22 cellular contexts compared by ENCODE assay signal in the genomic region with DNA sequence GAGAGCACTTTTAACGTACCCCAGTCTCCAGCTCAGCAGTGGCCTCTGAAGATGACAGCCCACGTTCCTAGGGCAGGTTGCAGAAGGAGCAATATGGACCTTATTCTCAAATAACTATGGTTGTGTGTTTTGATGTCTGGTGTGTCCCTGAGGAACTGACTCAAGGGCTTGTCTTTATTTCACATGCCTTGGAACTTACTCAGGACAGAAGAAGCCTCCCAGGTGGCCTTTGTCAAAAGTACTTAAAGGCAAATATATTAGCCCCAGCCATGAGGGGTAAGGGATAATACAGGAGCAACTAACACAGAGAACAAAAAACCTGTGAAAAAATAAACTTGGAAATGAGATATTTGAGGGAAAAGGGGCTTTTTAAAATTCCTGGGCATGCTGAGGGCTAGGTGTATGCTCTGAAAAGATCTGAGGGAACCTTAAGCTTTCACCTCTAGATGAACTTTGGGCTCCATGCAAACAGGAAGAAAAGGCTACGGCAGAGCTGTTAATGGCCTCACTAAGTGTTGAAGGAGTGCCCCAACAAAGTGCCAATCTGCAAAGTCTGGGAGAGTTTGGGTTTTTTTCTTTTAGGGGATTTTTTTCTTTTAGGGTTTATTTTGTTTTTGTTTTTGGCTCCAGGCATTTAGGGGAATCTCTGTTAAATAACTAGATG. TPM values are rescaled to one million over a fixed set of nuclear protein-coding genes. Genes with fewer than 3 reads are reported as not detected.
A peak's percentile ranks its signal among the peaks of the same experiment; 100 is the strongest.
DNase-seq lines count a peak whose midpoint lies in the region; ATAC-seq and TF ChIP-seq lines count a peak whose summit lies in the region.
"Had no signal": no experiment of that assay in that cellular context is flagged by ENCODE, and none has a peak within 500 bp of the region (broad histone marks: within the 10 kb centered on the region; RNA-seq: fewer than 3 reads in every experiment).

No MANE protein-coding gene starts in this region.

- H3K9ac ChIP-seq in skeletal muscle satellite cell (ENCODE audit: low read depth, low read length): no peak overlapping the region

- H3K36me3 ChIP-seq in skeletal muscle satellite cell (ENCODE audit: insufficient read depth, low read length): peaks cover 3% of the 10 kb centered on the region

- peaks cover 38% of the 10 kb centered on the region for H3K4me1 ChIP-seq in skeletal muscle satellite cell (ENCODE audit: control insufficient read depth, insufficient read depth, low read length)

- intact Hi-C loops in posterior vena cava (cut with DNase I): no loop called here

- no peak overlapping the region for H3K4me3 ChIP-seq in fibroblast of villous mesenchyme (ENCODE audit: low read depth, low read length)
- no peak overlapping the region for H3K4me3 ChIP-seq in skeletal muscle satellite cell (ENCODE audit: low read length)
- H3K4me3 ChIP-seq: cardiac muscle cell had no signal

- H3K27me3 ChIP-seq in skeletal muscle satellite cell (ENCODE audit: control insufficient read depth, insufficient read depth, low read length): no peaks in the 10 kb centered on the region
- H3K27me3 ChIP-seq: cardiac muscle cell had no signal

- DNase-seq in activated naive CD4-positive, alpha-beta T cell treated with anti-CD3 and anti-CD28 coated beads, Interleukin-2, amount 10 ng/mL, durations not matched to agents 7 days and 5 days: no peak
- DNase-seq in activated naive CD4-positive, alpha-beta T cell treated with Interleukin-2 at 50 U/mL for 16 hours: no peak
- DNase-seq in WTC11 (ENCODE audit: low spot score): no peak
- DNase-seq in fibroblast of villous mesenchyme (ENCODE audit: low read depth): peak; percentile 57
- no peak for DNase-seq in posterior vena cava (ENCODE audit: low spot score)
- DNase-seq in UCSD-AML1 (lab: John Stamatoyannopoulos, UW; ENCODE audit: unreplicated experiment): no peak
- DNase-seq in stimulated activated CD4-positive, alpha-beta T cell treated with anti-CD3 and anti-CD28 coated beads, Interleukin-4, amount 100 ng/mL, for 24 hours: no peak
- DNase-seq: activated CD4-positive, alpha-beta T cell treated with anti-CD3 and anti-CD28 coated beads, Interleukin-2, amount 10 ng/mL, durations not matched to agents 24 days and 14 days; activated naive CD8-positive, alpha-beta T cell treated with anti-CD3 and anti-CD28 coated beads for 36 hours; activated T-cell treated with anti-CD3 and anti-CD28 coated beads, Interleukin-2, amount 50 U/mL, for 1 hour; CD4-positive, CD25-positive, alpha-beta regulatory T cell; DND-41; glutamatergic neuron; NCI-H1092 treated with DMSO at 0.1 percent for 48 hours; NCI-H2171; SHP77; stimulated activated naive CD8-positive, alpha-beta T cell treated with anti-CD3 and anti-CD28 coated beads, Interleukin-15, amount 100 ng/mL, for 72 hours; T-helper 2 cell had no signal

- peaks cover 43% of the 10 kb centered on the region for H3K36me3 Mint-ChIP-seq in activated naive CD4-positive, alpha-beta T cell treated with anti-CD3 and anti-CD28 coated beads, Interleukin-2, amount 10 ng/mL, durations not matched to agents 7 days and 5 days
- peaks cover 24% of the 10 kb centered on the region for H3K36me3 Mint-ChIP-seq in WTC11

- H3K27ac Mint-ChIP-seq in activated naive CD4-positive, alpha-beta T cell treated with anti-CD3 and anti-CD28 coated beads, Interleukin-2, amount 10 ng/mL, durations not matched to agents 7 days and 5 days: peak overlapping the region; percentile 52
- H3K27ac Mint-ChIP-seq in WTC11: peak overlapping the region; percentile 39
- H3K27ac Mint-ChIP-seq: activated CD4-positive, alpha-beta T cell treated with anti-CD3 and anti-CD28 coated beads, Interleukin-2, amount 10 ng/mL, durations not matched to agents 24 days and 14 days; activated naive CD8-positive, alpha-beta T cell treated with anti-CD3 and anti-CD28 coated beads for 36 hours; mesothelial cell of epicardium had no signal

- ATAC-seq in WTC11: peak; percentile 76
- ATAC-seq: stimulated activated naive CD8-positive, alpha-beta T cell treated with anti-CD3 and anti-CD28 coated beads, Interleukin-15, amount 100 ng/mL, for 72 hours had no signal

- H3K4me1 Mint-ChIP-seq in activated naive CD4-positive, alpha-beta T cell treated with anti-CD3 and anti-CD28 coated beads, Interleukin-2, amount 10 ng/mL, durations not matched to agents 7 days and 5 days: peaks cover 29% of the 10 kb centered on the region
- peaks cover 40% of the 10 kb centered on the region for H3K4me1 Mint-ChIP-seq in WTC11

- H3K9me3 ChIP-seq in skeletal muscle satellite cell (replicated peaks; ENCODE audit: low read length): no peaks in the 10 kb centered on the region

- TF ChIP-seq CTCF in WTC11 (IDR thresholded peaks at IDR 0.05) (no peak), fibroblast of villous mesenchyme (IDR thresholded peaks at IDR 0.05; ENCODE audit: insufficient read depth, low read depth, low read length) (no peak)

- no peaks in the 10 kb centered on the region for H3K27me3 Mint-ChIP-seq in activated naive CD4-positive, alpha-beta T cell treated with anti-CD3 and anti-CD28 coated beads, Interleukin-2, amount 10 ng/mL, durations not matched to agents 7 days and 5 days
- no peaks in the 10 kb centered on the region for H3K27me3 Mint-ChIP-seq in WTC11 (ENCODE audit: low read depth)
- H3K27me3 Mint-ChIP-seq: activated CD4-positive, alpha-beta T cell treated with anti-CD3 and anti-CD28 coated beads, Interleukin-2, amount 10 ng/mL, durations not matched to agents 24 days and 14 days; activated naive CD8-positive, alpha-beta T cell treated with anti-CD3 and anti-CD28 coated beads for 36 hours; IgD-negative memory B cell; stimulated activated naive CD8-positive, alpha-beta T cell treated with anti-CD3 and anti-CD28 coated beads, Interleukin-15, amount 100 ng/mL, for 72 hours had no signal

- POLR2A ChIA-PET in WTC11 (lab: Charles Lee): no interaction called here

- peaks cover 3% of the 10 kb centered on the region for H3K9me3 Mint-ChIP-seq in activated naive CD4-positive, alpha-beta T cell treated with anti-CD3 and anti-CD28 coated beads, Interleukin-2, amount 10 ng/mL, durations not matched to agents 7 days and 5 days
- H3K9me3 Mint-ChIP-seq in WTC11: no peaks in the 10 kb centered on the region; the same call in 1 of the 2 replicates
- H3K9me3 Mint-ChIP-seq: activated naive CD8-positive, alpha-beta T cell treated with anti-CD3 and anti-CD28 coated beads for 36 hours had no signal

- peak overlapping the region; percentile 1 for H3K4me2 ChIP-seq in skeletal muscle satellite cell (ENCODE audit: low read length)

- H3K4me3 Mint-ChIP-seq in activated naive CD4-positive, alpha-beta T cell treated with anti-CD3 and anti-CD28 coated beads, Interleukin-2, amount 10 ng/mL, durations not matched to agents 7 days and 5 days: no peak overlapping the region
- no peak overlapping the region; the same call in 1 of the 2 replicates for H3K4me3 Mint-ChIP-seq in WTC11
- H3K4me3 Mint-ChIP-seq: activated CD4-positive, alpha-beta T cell treated with anti-CD3 and anti-CD28 coated beads, Interleukin-2, amount 10 ng/mL, durations not matched to agents 24 days and 14 days; activated naive CD8-positive, alpha-beta T cell treated with anti-CD3 and anti-CD28 coated beads for 36 hours; IgD-negative memory B cell; mesothelial cell of epicardium; stimulated activated naive CD8-positive, alpha-beta T cell treated with anti-CD3 and anti-CD28 coated beads, Interleukin-15, amount 100 ng/mL, for 72 hours had no signal

- CTCF ChIA-PET in activated naive CD4-positive, alpha-beta T cell treated with anti-CD3 and anti-CD28 coated beads, Interleukin-2, amount 10 ng/mL, durations not matched to agents 7 days and 5 days (lab: Charles Lee): no interaction called here
- CTCF ChIA-PET in WTC11 (lab: Charles Lee): interaction anchor here (0.7 to 1.4 kb wide), 3 partner anchors 14 to 589 kb away, joined by 3 read pairs; no protein-coding TSS in a partner anchor

TF ChIP-seq in WTC11, 78 proteins besides CTCF, POLR2A, EP300 and RAD21:
- TF ChIP-seq ZNF232 (CRISPR knock-in tag; IDR thresholded peaks at IDR 0.05) (no peak), GABPB1 (CRISPR knock-in tag; IDR thresholded peaks at IDR 0.05) (no peak), AFF4 (CRISPR knock-in tag; IDR thresholded peaks at IDR 0.05; ENCODE audit: borderline replicate concordance) (no peak), CREB1 (CRISPR knock-in tag; IDR thresholded peaks at IDR 0.05) (no peak)

RNA-seq across cellular contexts. Expression of gene SRBD1, which starts 40.3 kb away (rescaled TPM):
- 19.1 to 23.4 TPM (median 22.8 TPM) in 3 replicates for total RNA-seq in WTC11 (2021)
- 19.6 and 31.1 TPM in 2 replicates for total RNA-seq in fibroblast of villous mesenchyme
- 15.9 and 17.0 TPM in 2 replicates for total RNA-seq in skeletal muscle satellite cell (2012; rRNA removed)
- 10 to 100 TPM; 13.7 to 19.0 TPM for total RNA-seq in posterior vena cava
